Comparison of ENCODE assay signal across 1 cellular context in the genomic region with DNA sequence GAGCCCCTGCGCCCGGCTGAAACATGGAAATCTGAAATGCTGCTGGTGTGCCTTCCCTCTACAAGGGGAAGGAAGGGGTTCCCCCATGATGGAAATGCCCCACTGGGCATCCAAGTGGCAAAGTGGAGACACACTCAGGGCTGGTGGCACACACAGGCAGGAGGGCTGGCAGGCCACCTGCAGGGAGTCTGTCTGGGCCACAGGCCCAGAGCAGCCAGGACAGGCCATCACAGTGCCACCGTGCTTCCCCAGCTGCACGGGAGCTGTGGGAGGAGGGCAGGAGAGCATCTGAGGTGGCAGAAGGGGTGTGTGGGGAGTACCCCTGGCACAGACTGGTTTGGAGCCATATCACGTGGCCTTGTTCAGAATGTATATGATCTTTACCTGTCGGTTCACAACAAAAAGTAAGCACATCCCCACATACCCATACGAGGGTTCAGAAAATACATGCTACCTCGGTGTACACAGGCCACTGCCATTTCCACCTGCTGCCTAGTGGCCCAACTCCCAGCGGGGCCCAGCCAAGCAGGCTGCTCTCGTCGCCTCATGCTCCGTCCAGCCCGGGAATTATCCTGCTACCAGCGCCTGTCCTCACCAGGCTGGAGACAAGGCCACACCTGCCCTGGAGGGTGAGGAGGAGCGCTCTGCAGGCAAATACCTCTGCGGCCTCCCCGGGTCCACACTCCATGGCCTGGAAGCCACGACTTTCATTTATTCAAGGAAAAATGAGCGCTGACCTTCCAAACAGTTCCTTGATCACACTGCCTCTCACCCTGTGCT.
TF ChIP-seq lines count a peak whose summit lies in the region.

No MANE protein-coding gene starts in this region.

TF ChIP-seq in H1, 55 proteins besides CTCF, POLR2A, EP300 and RAD21:
- TF ChIP-seq SAP30 (IDR thresholded peaks at IDR 0.05; ENCODE audit: insufficient read depth, insufficient replicate concordance, low read length) (no peak), POLR2AphosphoS5 (IDR thresholded peaks at IDR 0.05; ENCODE audit: low read depth, low read length) (no peak), KDM4A (IDR thresholded peaks at IDR 0.05; ENCODE audit: low read depth, low read length, severe bottlenecking) (no peak), RXRA (IDR thresholded peaks at IDR 0.05; ENCODE audit: insufficient read depth, low read depth, low read length) (no peak), SIN3A (conservative IDR thresholded peaks at IDR 0.05 in 1 of 2, IDR thresholded peaks at IDR 0.05 in 1 of 2; ENCODE audit: low read depth in 1 of 2, low read length in 2 of 2) (no peak), KDM5A (IDR thresholded peaks at IDR 0.05; ENCODE audit: low read length) (no peak)
